10 cellular contexts compared by ENCODE assay signal in genomic region chr13:36965767-36966166, GRCh38. TPM values are rescaled to one million over a fixed set of nuclear protein-coding genes. Genes with fewer than 3 reads are reported as not detected.
A peak's percentile ranks its signal among the peaks of the same experiment; 100 is the strongest.
DNase-seq lines count a peak whose midpoint lies in the region; ATAC-seq and TF ChIP-seq lines count a peak whose summit lies in the region.
"Had no signal": no experiment of that assay in that cellular context is flagged by ENCODE, and none has a peak within 500 bp of the region (broad histone marks: within the 10 kb centered on the region; RNA-seq: fewer than 3 reads in every experiment).

No MANE protein-coding gene starts in this region.

- peak overlapping the region in 1 of 3 experiments; percentile 4 for H3K4me3 ChIP-seq in mammary epithelial cell (replicated peaks in 1 of 3; ENCODE audit: insufficient read depth in 1 of 3, low read depth in 2 of 3, low read length in 3 of 3)
- no peak overlapping the region for H3K4me3 ChIP-seq in transverse colon
- H3K4me3 ChIP-seq in effector memory CD4-positive, alpha-beta T cell (ENCODE audit: insufficient read depth, low read depth, low read length, poor library complexity, severe bottlenecking): no peak overlapping the region
- no peak overlapping the region for H3K4me3 ChIP-seq in heart left ventricle

- TF ChIP-seq CTCF in mammary epithelial cell (conservative IDR thresholded peaks at IDR 0.05 in 1 of 2, IDR thresholded peaks at IDR 0.05 in 1 of 2; ENCODE audit: extremely low read depth in 1 of 2, insufficient read depth in 1 of 2, low read depth in 1 of 2, low read length in 2 of 2): no peak
- no peak for TF ChIP-seq CTCF in transverse colon (IDR thresholded peaks at IDR 0.05)
- TF ChIP-seq CTCF in heart left ventricle (IDR thresholded peaks at IDR 0.05): no peak

- H3K9me3 ChIP-seq in mammary epithelial cell (replicated peaks; ENCODE audit: insufficient read depth, low read length): no peaks in the 10 kb centered on the region
- H3K9me3 ChIP-seq in transverse colon: no peaks in the 10 kb centered on the region
- H3K9me3 ChIP-seq in effector memory CD4-positive, alpha-beta T cell (ENCODE audit: control insufficient read depth, low read length): no peaks in the 10 kb centered on the region
- no peaks in the 10 kb centered on the region for H3K9me3 ChIP-seq in heart left ventricle

- ATAC-seq in heart left ventricle: no peak

- H3K27me3 ChIP-seq in mammary epithelial cell (ENCODE audit: insufficient read depth, low read length): no peaks in the 10 kb centered on the region
- H3K27me3 ChIP-seq in transverse colon: no peaks in the 10 kb centered on the region
- H3K27me3 ChIP-seq in effector memory CD4-positive, alpha-beta T cell (replicated peaks; ENCODE audit: control insufficient read depth, insufficient read depth, low read length, poor library complexity, severe bottlenecking): no peaks in the 10 kb centered on the region
- H3K27me3 ChIP-seq in heart left ventricle: no peaks in the 10 kb centered on the region

- no peak overlapping the region for H2AFZ ChIP-seq in mammary epithelial cell (ENCODE audit: low read depth, low read length)

- H3K36me3 ChIP-seq in mammary epithelial cell (ENCODE audit: insufficient read depth, low read length) (peaks cover 15% of the 10 kb centered on the region), transverse colon (peaks cover 0 to 48% (median 16%) of the 10 kb centered on the region in 4 donors), heart left ventricle (peaks cover 0 to 100% (median 83%) of the 10 kb centered on the region in 9 donors)
- H3K36me3 ChIP-seq in effector memory CD4-positive, alpha-beta T cell (ENCODE audit: control insufficient read depth, insufficient read depth, low read length): peaks cover 40% of the 10 kb centered on the region

- H3K4me1 ChIP-seq in mammary epithelial cell (ENCODE audit: insufficient read depth, low read length) (peaks cover 18% of the 10 kb centered on the region), transverse colon (no peaks in the 10 kb centered on the region), heart left ventricle (no peaks in the 10 kb centered on the region)
- H3K4me1 ChIP-seq in effector memory CD4-positive, alpha-beta T cell (ENCODE audit: control insufficient read depth, insufficient read depth, low read length, poor library complexity, severe bottlenecking): no peaks in the 10 kb centered on the region

- H3K4me2 ChIP-seq in mammary epithelial cell (ENCODE audit: insufficient read depth, low read depth, low read length): peak overlapping the region; percentile 80

- in situ Hi-C loops in mammary epithelial cell (cut with MboI; ENCODE audit: low sequenced_read_pairs in 2 of 2) (no loop called here), transverse colon (cut with MboI; ENCODE audit: low pct_ligation_motif_present in 1 of 4, low pct_unique_long_range_greater_than_20kb in 1 of 4, low sequenced_read_pairs in 3 of 4) (loop anchor here in 1 of 4 donors (10.0 kb wide), 1 partner anchor 111 kb away; no protein-coding TSS in a partner anchor)

- H4K20me1 ChIP-seq in mammary epithelial cell (ENCODE audit: insufficient read depth, low read length): no peaks in the 10 kb centered on the region

- 0% methylated on average over 2 of the region's 2 CpGs for WGBS in mammary epithelial cell (ENCODE audit: low coverage, missing lambda C conversion rate)
- WGBS in transverse colon (ENCODE audit: low coverage in 1 of 2), 2 donors: 70 to 71% methylated on average over 2 of the region's 2 CpGs
- WGBS in heart left ventricle, 4 donors: 69 to 89% (median 81%) methylated on average over 2 of the region's 2 CpGs

- no peak for TF ChIP-seq EP300 in transverse colon (IDR thresholded peaks at IDR 0.05; ENCODE audit: low read depth)

- DNase-seq in EL (peak; percentile 83), M059J (ENCODE audit: low read depth) (peak; percentile 82), mammary epithelial cell (peak; percentile 88), myocyte (ENCODE audit: low read depth) (peak; percentile 6), transverse colon (no peak), heart left ventricle (no peak), GM19240 (ENCODE audit: insufficient read length, low spot score) (no peak)
- DNase-seq in effector memory CD4-positive, alpha-beta T cell: no peak
- DNase-seq: erythroblast, midbrain had no signal

- CTCF ChIA-PET in mammary epithelial cell (lab: Charles Lee; ENCODE audit: low non-redundant PET): no interaction called here

- TF ChIP-seq POLR2A in transverse colon (IDR thresholded peaks at IDR 0.05) (no peak), heart left ventricle (IDR thresholded peaks at IDR 0.05) (no peak)

- no TSS peak for BruUV-seq in mammary epithelial cell (replicated peaks; lab: Mats Ljungman, UMichigan)

- no peak overlapping the region for H3K9ac ChIP-seq in mammary epithelial cell (ENCODE audit: insufficient read depth, low read length)

- no peaks in the 10 kb centered on the region for H3K79me2 ChIP-seq in mammary epithelial cell (ENCODE audit: insufficient read depth, low read length)

- H3K27ac ChIP-seq in mammary epithelial cell (ENCODE audit: insufficient read depth, low read depth, low read length) (peak overlapping the region; percentile 69), transverse colon (no peak overlapping the region), heart left ventricle (no peak overlapping the region)
- no peak overlapping the region for H3K27ac ChIP-seq in effector memory CD4-positive, alpha-beta T cell (ENCODE audit: insufficient read depth, low read length, poor library complexity, severe bottlenecking)

- intact Hi-C loops in mammary epithelial cell (cut with micrococcal nuclease) (loop anchor here (5.0 kb wide), 1 partner anchor 108 kb away; no protein-coding TSS in a partner anchor), transverse colon (cut with DNase I; ENCODE audit: low total_unique reads) (no loop called here), heart left ventricle (cut with DNase I) (no loop called here)

- dilution Hi-C loops in mammary epithelial cell (cut with HindIII; ENCODE audit: low sequenced_read_pairs): no loop called here

RNA-seq across cellular contexts. Expression of gene ALG5, which starts 33.4 kb away (rescaled TPM):
- total RNA-seq in M059J (2014; rRNA removed; shearing (Covaris generic)): 32.0 and 45.3 TPM in 2 replicates
- total RNA-seq in mammary epithelial cell (10 to 100 TPM; 27.7 to 37.5 TPM), myocyte (28.1 and 29.0 TPM in 2 replicates), transverse colon (10 to 100 TPM in 2 of 4 donors, 1 to 10 TPM in 2; 3.8 to 33.8 (median 14.1) TPM), heart left ventricle (10 to 100 TPM in 6 of 9 donors, 1 to 10 TPM in 3; 8.4 to 15.2 (median 11.6) TPM)
- polyA plus RNA-seq in mammary epithelial cell (29.4 TPM), heart left ventricle (10 to 100 TPM; 13.4 to 31.8 TPM)
- polyA minus RNA-seq in mammary epithelial cell: 15.6 TPM
- 23.9 TPM for polyA plus RNA-seq in myocyte (2012)

RNA-seq across cellular contexts. Expression of gene EXOSC8, which starts 34.8 kb away (rescaled TPM):
- total RNA-seq in M059J (2014; rRNA removed; shearing (Covaris generic)): 48.7 and 77.5 TPM in 2 replicates
- total RNA-seq in mammary epithelial cell: 10 to 100 TPM; 34.0 to 76.5 TPM
- polyA plus RNA-seq in mammary epithelial cell: 39.4 TPM
- 30.4 TPM for polyA minus RNA-seq in mammary epithelial cell
- total RNA-seq in myocyte: 23.8 TPM in 2 replicates
- polyA plus RNA-seq in myocyte (2012): 15.0 TPM
- 10 to 100 TPM in 2 of 4 donors, 1 to 10 TPM in 2; 3.2 to 36.2 (median 12.9) TPM for total RNA-seq in transverse colon
- 10 to 100 TPM; 13.6 to 30.4 (median 21.8) TPM for total RNA-seq in heart left ventricle
- polyA plus RNA-seq in heart left ventricle: 10 to 100 TPM; 32.2 to 37.5 TPM

RNA-seq across cellular contexts. Expression of gene SMAD9, which starts 45.7 kb away (rescaled TPM):
- 4.0 and 5.8 TPM in 2 replicates for total RNA-seq in M059J (2014; rRNA removed; shearing (Covaris generic))
- total RNA-seq in mammary epithelial cell (1 to 10 TPM; 1.0 to 1.2 TPM), myocyte (1.4 and 1.7 TPM in 2 replicates), transverse colon (10 to 100 TPM in 2 of 4 donors, 1 to 10 TPM in 2; 4.0 to 19.8 (median 9.8) TPM), heart left ventricle (10 to 100 TPM in 1 of 9 donors, 1 to 10 TPM in 8; 2.2 to 10.4 (median 4.9) TPM)
- polyA plus RNA-seq in mammary epithelial cell (0.16 TPM), heart left ventricle (1 to 10 TPM in 1 of 2 donors, under 1 TPM in 1; 0.91 to 2.1 TPM)
- 1.3 TPM for polyA minus RNA-seq in mammary epithelial cell
- 0.87 TPM for polyA plus RNA-seq in myocyte (2012)

Comparison
In these comparisons a context has a peak if more than half of its experiments do, and no peak if none do; other contexts are left out.
1. DNase-seq: peak in EL (single experiment), M059J (single experiment), mammary epithelial cell (single experiment) and myocyte (single experiment); none in transverse colon (single experiment), effector memory CD4-positive, alpha-beta T cell (0 of 3), heart left ventricle (0 of 5) and GM19240 (single experiment).